In genomic region chr10:69490876-69491275, GRCh38 we compare ENCODE assay signal across 19 cellular contexts. TPM values are rescaled to one million over a fixed set of nuclear protein-coding genes. Genes with fewer than 3 reads are reported as not detected.
DNase-seq lines count a peak whose midpoint lies in the region; ATAC-seq lines count a peak whose summit lies in the region.
"Had no signal": no experiment of that assay in that cellular context is flagged by ENCODE, and none has a peak within 500 bp of the region (broad histone marks: within the 10 kb centered on the region; RNA-seq: fewer than 3 reads in every experiment).

No MANE protein-coding gene starts in this region.

- peaks cover 10% of the 10 kb centered on the region for H3K4me1 Mint-ChIP-seq in T-helper 17 cell
- H3K4me1 Mint-ChIP-seq in dendritic cell treated with granulocyte-macrophage colony-stimulating factor and Interleukin-4, amounts not matched to agents 40 ng/mL and 50 ng/mL, for 4 days (ENCODE audit: low read depth) = peaks cover 46% of the 10 kb centered on the region

- no peak overlapping the region for H3K4me3 ChIP-seq in neuronal stem cell (ENCODE audit: low read length in 2 of 2)
- H3K4me3 ChIP-seq: GM12878, GM23248, SJCRH30 had no signal

- in situ Hi-C loops in G401 (cut with HindIII; ENCODE audit: low sequenced_read_pairs) = no loop called here

- no peak for ATAC-seq in T-helper 17 cell
- ATAC-seq: GM12878, PC-3 had no signal

- no peak overlapping the region for H2BK5ac ChIP-seq in neuronal stem cell (ENCODE audit: low read length)

- H3K4me1 ChIP-seq in neuronal stem cell (ENCODE audit: control insufficient read depth in 2 of 2, insufficient read depth in 1 of 2, low read depth in 1 of 2, low read length in 2 of 2) = peaks cover 0 to 18% of the 10 kb centered on the region in 2 donors

- H3K9ac ChIP-seq in neuronal stem cell (ENCODE audit: low read depth, low read length, poor library complexity) = no peak overlapping the region
- H3K9ac ChIP-seq: GM23248 had no signal

- H3K36me3 Mint-ChIP-seq in T-helper 17 cell (ENCODE audit: low read depth) = no peaks in the 10 kb centered on the region
- peaks cover 39% of the 10 kb centered on the region for H3K36me3 Mint-ChIP-seq in dendritic cell treated with granulocyte-macrophage colony-stimulating factor and Interleukin-4, amounts not matched to agents 40 ng/mL and 50 ng/mL, for 4 days (ENCODE audit: low read depth)

- peaks cover 4% of the 10 kb centered on the region for H3K79me1 ChIP-seq in neuronal stem cell (ENCODE audit: low read depth, low read length)

- H2AK5ac ChIP-seq in neuronal stem cell (ENCODE audit: low read depth, low read length) = no peak overlapping the region

- no peak overlapping the region for H2BK12ac ChIP-seq in neuronal stem cell (ENCODE audit: low read length)

- H2AFZ ChIP-seq in neuronal stem cell (ENCODE audit: low read length) = no peak overlapping the region
- H2AFZ ChIP-seq: GM23248 had no signal

- H4K8ac ChIP-seq in neuronal stem cell (ENCODE audit: low read depth, low read length) = no peak overlapping the region

- H4K91ac ChIP-seq in neuronal stem cell (ENCODE audit: low read depth, low read length, poor library complexity) = no peak overlapping the region

- no CpG with 5 or more reads among the region's 10 CpGs for WGBS in neuronal stem cell (ENCODE audit: extremely low coverage in 2 of 2, insufficient read length in 2 of 2, insufficient replicate concordance in 1 of 2), 2 donors

- H3K27ac ChIP-seq in neuronal stem cell (replicated peaks; ENCODE audit: low read length) (no peak overlapping the region), temporal lobe (ENCODE audit: low read depth, low read length) (peak overlapping the region; percentile 98)
- H3K27ac ChIP-seq: GM23248, HL-60, RWPE1, SJCRH30 had no signal

- H3K27me3 Mint-ChIP-seq in T-helper 17 cell = no peaks in the 10 kb centered on the region
- H3K27me3 Mint-ChIP-seq in dendritic cell treated with granulocyte-macrophage colony-stimulating factor and Interleukin-4, amounts not matched to agents 40 ng/mL and 50 ng/mL, for 4 days = peaks cover 9% of the 10 kb centered on the region
- H3K27me3 Mint-ChIP-seq: CD4-positive, alpha-beta T cell had no signal

- H3K23ac ChIP-seq in neuronal stem cell (ENCODE audit: low read depth, low read length, poor library complexity) = no peak overlapping the region

- peak overlapping the region; percentile 2 for H2BK15ac ChIP-seq in neuronal stem cell (ENCODE audit: low read length)

- H3K14ac ChIP-seq in neuronal stem cell (ENCODE audit: low read length) = no peak overlapping the region

- intact Hi-C loops in dendritic cell treated with granulocyte-macrophage colony-stimulating factor and Interleukin-4, amounts not matched to agents 40 ng/mL and 50 ng/mL, for 4 days (cut with micrococcal nuclease) = no loop called here

- no peak overlapping the region for H2BK120ac ChIP-seq in neuronal stem cell (ENCODE audit: low read depth, low read length)

- H3K18ac ChIP-seq in neuronal stem cell (ENCODE audit: low read length) = no peak overlapping the region

- H3K4me3 Mint-ChIP-seq in T-helper 17 cell = no peak overlapping the region
- H3K4me3 Mint-ChIP-seq in dendritic cell treated with granulocyte-macrophage colony-stimulating factor and Interleukin-4, amounts not matched to agents 40 ng/mL and 50 ng/mL, for 4 days = no peak overlapping the region
- H3K4me3 Mint-ChIP-seq: CD4-positive, alpha-beta T cell had no signal

- peaks cover 0 to 22% (median 0%) of the 10 kb centered on the region in 3 experiments for H3K27me3 ChIP-seq in neuronal stem cell (ENCODE audit: control insufficient read depth in 3 of 3, insufficient read depth in 3 of 3, low read depth in 1 of 3, low read length in 3 of 3)
- H3K27me3 ChIP-seq: SJCRH30 had no signal

- H3K4me2 ChIP-seq in neuronal stem cell (ENCODE audit: insufficient read depth, low read length, poor library complexity, severe bottlenecking) = no peak overlapping the region

- no peak overlapping the region for H3K4ac ChIP-seq in neuronal stem cell (ENCODE audit: low read length)

- peaks cover 18% of the 10 kb centered on the region for H3K9me3 Mint-ChIP-seq in dendritic cell treated with granulocyte-macrophage colony-stimulating factor and Interleukin-4, amounts not matched to agents 40 ng/mL and 50 ng/mL, for 4 days

- no peaks in the 10 kb centered on the region for H3K36me3 ChIP-seq in neuronal stem cell (replicated peaks in 1 of 2; ENCODE audit: control insufficient read depth in 2 of 2, insufficient read depth in 2 of 2, low read length in 2 of 2)
- H3K36me3 ChIP-seq: SJCRH30 had no signal

- peak overlapping the region; percentile 8 for H3K27ac Mint-ChIP-seq in T-helper 17 cell
- H3K27ac Mint-ChIP-seq in dendritic cell treated with granulocyte-macrophage colony-stimulating factor and Interleukin-4, amounts not matched to agents 40 ng/mL and 50 ng/mL, for 4 days = peak overlapping the region; percentile 53
- H3K27ac Mint-ChIP-seq: CD4-positive, alpha-beta T cell had no signal

- H3K9me3 ChIP-seq in T-helper 17 cell (ENCODE audit: control insufficient read depth, low read length, poor library complexity, severe bottlenecking) (no peaks in the 10 kb centered on the region), neuronal stem cell (replicated peaks in 1 of 2; ENCODE audit: control insufficient read depth in 2 of 2, insufficient read depth in 1 of 2, low read depth in 1 of 2, low read length in 2 of 2) (peaks cover 0 to 8% of the 10 kb centered on the region in 2 donors)

- DNase-seq in T-helper 17 cell (no peak), neuronal stem cell (ENCODE audit: low spot score) (no peak), G401 (ENCODE audit: low spot score) (no peak), NCI-H2107 (lab: John Stamatoyannopoulos, UW) (no peak)
- DNase-seq in stimulated activated naive CD4-positive, alpha-beta T cell (lab: John Stamatoyannopoulos, UW) = no peak
- DNase-seq: DND-41, GM23248, HCEC 1CT, NCI-H1417, NCI-H187 treated with DMSO at 0.1 percent for 48 hours, NCI-H748 treated with DMSO at 0.1 percent for 48 hours, PC-3 had no signal

RNA-seq across cellular contexts. Expression of gene TSPAN15, which starts 39.6 kb away (rescaled TPM):
- total RNA-seq in T-helper 17 cell (10 to 100 TPM; 20.3 to 28.7 TPM), temporal lobe (3.7 TPM)
- 10.5 TPM for polyA plus RNA-seq in neuronal stem cell (2013, experiment 1 of 2)
- polyA plus RNA-seq in neuronal stem cell (2013, experiment 2 of 2) = 10.6 TPM
- 10.2 and 14.6 TPM in 2 replicates for total RNA-seq in G401 (2014; rRNA removed; shearing (Covaris generic))
- total RNA-seq: GM23248 had no signal
